ENCODE assay signal across 1 cellular context in the genomic region with DNA sequence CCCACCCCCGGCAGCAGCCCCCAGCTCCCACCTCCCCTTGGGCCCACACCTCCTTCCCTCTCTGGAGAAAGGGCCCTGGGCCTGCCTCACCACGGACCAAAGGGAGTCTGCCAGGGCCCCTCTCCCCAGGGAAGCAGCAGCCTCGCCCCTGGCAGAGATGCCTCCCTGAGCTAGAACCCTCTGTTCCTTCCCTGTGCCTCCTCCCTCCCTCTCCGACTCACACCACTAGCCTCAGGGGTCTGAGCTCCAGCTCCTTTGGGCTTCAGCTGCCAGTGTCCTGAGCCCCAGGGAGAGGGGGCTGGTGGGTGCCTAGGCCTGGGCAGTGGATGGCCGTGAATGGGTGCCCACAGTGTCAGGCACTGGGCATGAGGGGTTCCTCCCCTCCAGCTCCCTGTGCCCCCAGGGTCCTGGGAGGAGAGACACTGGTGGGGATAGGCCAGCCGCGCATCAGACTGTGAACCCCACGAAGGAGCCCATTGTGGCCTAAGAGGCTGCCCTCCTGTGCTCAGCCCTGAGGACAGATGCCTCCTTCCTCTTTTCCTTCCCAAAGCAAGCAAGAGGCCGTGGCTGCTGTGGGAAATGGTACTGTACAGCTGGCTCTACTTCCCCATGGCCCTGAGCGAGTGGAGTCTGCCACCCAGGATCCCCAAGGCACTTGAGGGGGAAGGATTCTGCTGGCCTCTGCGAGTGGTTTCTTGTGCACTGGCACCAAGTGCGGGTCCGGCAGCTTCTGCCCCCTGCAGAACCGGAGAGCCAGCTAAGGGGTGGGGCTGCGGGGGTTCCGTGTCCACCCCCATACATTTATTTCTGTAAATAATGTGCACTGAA.
TF ChIP-seq lines count a peak whose summit lies in the region.

No MANE protein-coding gene starts in this region.

TF ChIP-seq in K562, 482 proteins besides CTCF, POLR2A, EP300 and RAD21:
- TF ChIP-seq NR2F6 (CRISPR knock-in tag; IDR thresholded peaks at IDR 0.05) (no peak), THRAP3 (IDR thresholded peaks at IDR 0.05; ENCODE audit: borderline replicate concordance) (no peak), PHF21A (IDR thresholded peaks at IDR 0.05; ENCODE audit: borderline replicate concordance, low read depth) (no peak), SOX6 (IDR thresholded peaks at IDR 0.05) (no peak)
